30 cellular contexts compared by ENCODE assay signal in the genomic region with DNA sequence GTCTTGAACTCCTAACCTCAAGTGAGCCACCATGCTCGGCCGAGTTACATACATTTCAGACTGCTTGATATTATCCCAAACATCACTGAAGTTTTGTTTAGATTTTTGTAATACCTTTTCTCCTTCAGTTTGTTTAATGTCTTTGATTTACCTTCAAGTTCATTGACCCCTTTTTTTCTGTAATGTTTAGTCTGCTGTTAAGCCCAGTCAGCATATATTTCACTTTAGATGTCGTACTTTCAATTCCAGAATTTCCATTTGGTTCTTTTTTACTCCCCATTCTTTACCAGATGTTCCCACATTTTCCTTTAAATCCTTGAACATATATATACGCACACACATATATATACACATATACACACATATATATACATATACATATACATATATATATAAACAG.
"Had no signal": no experiment of that assay in that cellular context is flagged by ENCODE, and none has a peak within 500 bp of the region (broad histone marks: within the 10 kb centered on the region; RNA-seq: fewer than 3 reads in every experiment).

No MANE protein-coding gene starts in this region.

- ATAC-seq: activated CD4-positive, alpha-beta T cell treated with anti-CD3 and anti-CD28 coated beads for 36 hours; activated CD8-positive, alpha-beta memory T cell treated with anti-CD3 and anti-CD28 coated beads, Interleukin-2, amount 10 ng/mL, durations not matched to agents 7 days and 5 days; activated CD8-positive, alpha-beta T cell treated with anti-CD3 and anti-CD28 coated beads, Interleukin-2, amount 10 ng/mL, durations not matched to agents 7 days and 5 days; activated naive CD4-positive, alpha-beta T cell treated with anti-CD3 and anti-CD28 coated beads, Interleukin-2, amount 50 U/mL, for 72 hours; activated T-cell treated with anti-CD3 and anti-CD28 coated beads, Interleukin-2, amount 50 U/mL, for 72 hours; effector memory CD8-positive, alpha-beta T cell; foreskin keratinocyte; gastroesophageal sphincter; heart right ventricle had no signal

- H3K9me3 ChIP-seq: esophagus muscularis mucosa, gastroesophageal sphincter had no signal

- H3K27ac ChIP-seq: ascending aorta, breast epithelium, cardiac muscle cell, esophagus muscularis mucosa, foreskin keratinocyte, gastroesophageal sphincter, heart right ventricle had no signal

- DNase-seq: activated CD4-positive, alpha-beta memory T cell treated with anti-CD3 and anti-CD28 coated beads for 36 hours; activated CD4-positive, alpha-beta T cell treated with anti-CD3 and anti-CD28 coated beads for 36 hours; activated CD4-positive, alpha-beta T cell treated with anti-CD3 and anti-CD28 coated beads, Interleukin-2, amount 10 ng/mL, durations not matched to agents 24 days and 14 days; activated CD4-positive, CD25-positive, alpha-beta regulatory T cell; activated CD4-positive, CD25-positive, alpha-beta regulatory T cell treated with anti-CD3 and anti-CD28 coated beads, Interleukin-2, amount 50 U/mL, for 72 hours; activated CD8-positive, alpha-beta memory T cell treated with anti-CD3 and anti-CD28 coated beads, Interleukin-2, amount 10 ng/mL, durations not matched to agents 7 days and 5 days; activated CD8-positive, alpha-beta memory T cell treated with anti-CD3 and anti-CD28 coated beads, Interleukin-2, amount 50 U/mL, for 4 hours; activated CD8-positive, alpha-beta T cell treated with anti-CD3 and anti-CD28 coated beads, Interleukin-2, amount 10 ng/mL, durations not matched to agents 7 days and 5 days; activated gamma-delta T cell; activated naive CD4-positive, alpha-beta T cell; activated naive CD4-positive, alpha-beta T cell treated with anti-CD3 and anti-CD28 coated beads, Interleukin-2, amount 10 ng/mL, durations not matched to agents 7 days and 5 days; activated naive CD8-positive, alpha-beta T cell treated with anti-CD3 and anti-CD28 coated beads, Interleukin-2, amount 10 ng/mL, durations not matched to agents 7 days and 5 days; activated T-cell treated with anti-CD3 and anti-CD28 coated beads, Interleukin-2, amount 50 U/mL, for 1 hour; activated T-cell treated with anti-CD3 and anti-CD28 coated beads, Interleukin-2, amount 50 U/mL, for 72 hours; central memory CD4-positive, alpha-beta T cell; cerebellar nuclear complex; cortex of kidney; dermis blood vessel endothelial cell; effector CD4-positive, alpha-beta T cell; effector memory CD8-positive, alpha-beta T cell; erythroblast; foreskin keratinocyte; heart right ventricle; T-helper 2 cell had no signal

- H3K4me1 ChIP-seq: ascending aorta, breast epithelium, esophagus muscularis mucosa, foreskin keratinocyte, gastroesophageal sphincter, heart right ventricle had no signal

- H3K4me3 ChIP-seq: ascending aorta, breast epithelium, cardiac muscle cell, esophagus muscularis mucosa, gastroesophageal sphincter, heart right ventricle had no signal

- H3K27me3 ChIP-seq: ascending aorta, breast epithelium, cardiac muscle cell, esophagus muscularis mucosa, foreskin keratinocyte, gastroesophageal sphincter, heart right ventricle had no signal

- H3K36me3 ChIP-seq: breast epithelium, cardiac muscle cell had no signal
